In genomic region chr7:44391171-44391570, GRCh38 we compare ENCODE assay signal across 15 cellular contexts.
DNase-seq lines count a peak whose midpoint lies in the region; ATAC-seq and TF ChIP-seq lines count a peak whose summit lies in the region.
"Had no signal": no experiment of that assay in that cellular context is flagged by ENCODE, and none has a peak within 500 bp of the region (broad histone marks: within the 10 kb centered on the region; RNA-seq: fewer than 3 reads in every experiment).

No MANE protein-coding gene starts in this region.

- peaks cover 50% of the 10 kb centered on the region for H3K36me3 ChIP-seq in right atrium auricular region
- H3K36me3 ChIP-seq in vagina, result peaks cover 0 to 70% of the 10 kb centered on the region in 2 donors

- intact Hi-C loops in Right ventricle myocardium inferior (cut with DNase I) (no loop called here), vagina (cut with DNase I) (no loop called here)

- ATAC-seq in Right ventricle myocardium inferior (no peak), HG02852 (IDR thresholded peaks at IDR 0.05; ENCODE audit: unreplicated experiment) (no peak)
- ATAC-seq: body of pancreas, SK-N-SH treated with all-trans-retinoic acid at 6 μM for 48 hours had no signal

- H3K4me3 ChIP-seq in right atrium auricular region, result no peak overlapping the region
- no peak overlapping the region for H3K4me3 ChIP-seq in coronary artery
- H3K4me3 ChIP-seq in vagina, result no peak overlapping the region
- H3K4me3 ChIP-seq: body of pancreas had no signal

- H3K27me3 ChIP-seq in right atrium auricular region, result no peaks in the 10 kb centered on the region
- H3K27me3 ChIP-seq in vagina, result no peaks in the 10 kb centered on the region
- H3K27me3 ChIP-seq: body of pancreas had no signal

- H3K4me1 ChIP-seq in right atrium auricular region (peaks cover 0 to 4% of the 10 kb centered on the region in 2 donors), vagina (no peaks in the 10 kb centered on the region)
- H3K4me1 ChIP-seq: body of pancreas had no signal

- H3K27ac ChIP-seq in right atrium auricular region, result no peak overlapping the region
- H3K27ac ChIP-seq in coronary artery, result no peak overlapping the region
- no peak overlapping the region for H3K27ac ChIP-seq in vagina
- H3K27ac ChIP-seq: body of pancreas had no signal

- no peaks in the 10 kb centered on the region for H3K9me3 ChIP-seq in right atrium auricular region
- H3K9me3 ChIP-seq in vagina, result no peaks in the 10 kb centered on the region
- H3K9me3 ChIP-seq: body of pancreas had no signal

- no peak for TF ChIP-seq POLR2A in vagina (IDR thresholded peaks at IDR 0.05)

- DNase-seq in right atrium auricular region (ENCODE audit: low spot score), result peak; percentile 34
- no peak for DNase-seq in Right ventricle myocardium inferior (ENCODE audit: missing footprints)
- DNase-seq in NCI-H2196 (lab: John Stamatoyannopoulos, UW; ENCODE audit: unreplicated experiment), result peak; percentile 56
- DNase-seq in coronary artery (ENCODE audit: low spot score), result peak; percentile 28
- DNase-seq in vagina (ENCODE audit: extremely low spot score in 2 of 2), result peak; percentile 22 to 79
- no peak for DNase-seq in effector CD4-positive, alpha-beta T cell
- DNase-seq in midbrain (lab: John Stamatoyannopoulos, UW), result no peak
- DNase-seq: activated CD4-positive, alpha-beta T cell treated with anti-CD3 and anti-CD28 coated beads, Interleukin-2, amount 50 U/mL, for 1 hour; activated gamma-delta T cell; naive B cell; NCI-H446 treated with DMSO at 0.1 percent for 48 hours; substantia nigra had no signal

- no peak for TF ChIP-seq CTCF in right atrium auricular region (IDR thresholded peaks at IDR 0.05)
- TF ChIP-seq CTCF in coronary artery (IDR thresholded peaks at IDR 0.05), result no peak
- TF ChIP-seq CTCF in vagina (IDR thresholded peaks at IDR 0.05), result no peak

Comparison
In these comparisons a context has a peak if more than half of its experiments do, and no peak if none do; other contexts are left out.
1. DNase-seq: peak in right atrium auricular region (single experiment), NCI-H2196 (single experiment), coronary artery (single experiment) and vagina (2 of 2); none in Right ventricle myocardium inferior (single experiment), effector CD4-positive, alpha-beta T cell (single experiment) and midbrain (single experiment).